20 cellular contexts compared by ENCODE assay signal in the genomic region with DNA sequence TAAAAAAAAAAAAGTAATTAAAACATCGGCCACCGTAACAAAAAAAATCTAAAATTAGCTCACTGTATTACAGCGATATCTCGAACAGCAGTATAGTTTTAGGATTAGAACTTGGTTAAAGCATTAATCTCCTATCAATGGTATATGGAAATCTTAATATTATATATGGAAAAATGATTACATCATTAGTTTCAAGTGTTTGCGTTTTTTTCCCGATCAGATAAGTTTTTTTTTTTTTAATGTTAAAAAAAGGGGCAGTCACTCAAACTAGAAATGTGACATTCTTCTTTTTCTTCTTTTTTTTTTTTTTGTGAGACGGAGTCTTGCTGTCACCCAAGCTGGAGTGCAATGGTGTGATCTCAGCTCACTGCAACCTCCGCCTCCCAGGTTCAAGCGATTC. TPM values are rescaled to one million over a fixed set of nuclear protein-coding genes. Genes with fewer than 3 reads are reported as not detected.
A peak's percentile ranks its signal among the peaks of the same experiment; 100 is the strongest.
DNase-seq lines count a peak whose midpoint lies in the region; ATAC-seq and TF ChIP-seq lines count a peak whose summit lies in the region.
"Had no signal": no experiment of that assay in that cellular context is flagged by ENCODE, and none has a peak within 500 bp of the region (broad histone marks: within the 10 kb centered on the region; RNA-seq: fewer than 3 reads in every experiment).

No MANE protein-coding gene starts in this region.

- intact Hi-C loops in psoas muscle (cut with DNase I): no loop called here

- peaks cover 45 to 84% (median 74%) of the 10 kb centered on the region in 10 experiments for H3K4me1 ChIP-seq in BLaER1 treated with 17β-estradiol and CSF1 and Interleukin-3, amounts not matched to agents 10 nM and 100 nM
- peaks cover 48% of the 10 kb centered on the region for H3K4me1 ChIP-seq in psoas muscle

- H3K27me3 ChIP-seq in BLaER1 treated with 17β-estradiol and CSF1 and Interleukin-3, amounts not matched to agents 10 nM and 100 nM: no peaks in the 10 kb centered on the region
- H3K27me3 ChIP-seq in psoas muscle (ENCODE audit: insufficient read depth in 3 of 3, low read length in 2 of 3): no peaks in the 10 kb centered on the region

- H3K36me3 Mint-ChIP-seq in T-helper 17 cell (ENCODE audit: low read depth): peaks cover 2% of the 10 kb centered on the region

- peaks cover 45 to 74% (median 61%) of the 10 kb centered on the region in 11 experiments for H3K36me3 ChIP-seq in BLaER1 treated with 17β-estradiol and CSF1 and Interleukin-3, amounts not matched to agents 10 nM and 100 nM
- peaks cover 0 to 56% of the 10 kb centered on the region in 2 donors for H3K36me3 ChIP-seq in psoas muscle (ENCODE audit: insufficient read depth in 1 of 2, low read depth in 1 of 2)

- H3K4me1 Mint-ChIP-seq in T-helper 17 cell: peaks cover 35% of the 10 kb centered on the region

- TF ChIP-seq CTCF in 22Rv1 (IDR thresholded peaks at IDR 0.05) (no peak), psoas muscle (IDR thresholded peaks at IDR 0.05) (no peak)

- ATAC-seq in T-helper 17 cell: no peak
- ATAC-seq in psoas muscle: no peak
- ATAC-seq in GM18858 (IDR thresholded peaks at IDR 0.05; ENCODE audit: unreplicated experiment): no peak
- no peak for ATAC-seq in HG02970 (IDR thresholded peaks at IDR 0.05; ENCODE audit: low FRiP score, unreplicated experiment)
- ATAC-seq: CD8-positive, alpha-beta T cell; HCT116 had no signal

- H4K20me1 ChIP-seq in BLaER1 treated with 17β-estradiol and CSF1 and Interleukin-3, amounts not matched to agents 10 nM and 100 nM: peaks cover 0 to 59% (median 12%) of the 10 kb centered on the region in 11 experiments; a peak in 12 of 22 replicates

- H3K4me3 Mint-ChIP-seq in T-helper 17 cell: no peak overlapping the region
- H3K4me3 Mint-ChIP-seq: CD8-positive, alpha-beta T cell had no signal

- H3K9me3 ChIP-seq in BLaER1 treated with 17β-estradiol and CSF1 and Interleukin-3, amounts not matched to agents 10 nM and 100 nM (replicated peaks in 1 of 11): no peaks in the 10 kb centered on the region
- H3K9me3 ChIP-seq in T-helper 17 cell (ENCODE audit: control insufficient read depth, low read length, poor library complexity, severe bottlenecking) (no peaks in the 10 kb centered on the region), psoas muscle (no peaks in the 10 kb centered on the region)

- no peaks in the 10 kb centered on the region for H3K27me3 Mint-ChIP-seq in T-helper 17 cell

- 0 out of 2 replicates have a peak overlapping the region, but pooled peaks have one; percentile 3 for H3K27ac ChIP-seq in 22Rv1
- H3K27ac ChIP-seq in BLaER1 treated with 17β-estradiol and CSF1 and Interleukin-3, amounts not matched to agents 10 nM and 100 nM: peak overlapping the region in 4 of 11 experiments; percentile 85 to 90 (median 88); a peak in 5 of 22 replicates
- H3K27ac ChIP-seq in psoas muscle: peak overlapping the region; percentile 17

- H3K27ac Mint-ChIP-seq in T-helper 17 cell: peak overlapping the region; percentile 49
- H3K27ac Mint-ChIP-seq: CD8-positive, alpha-beta T cell had no signal

- DNase-seq in T-helper 17 cell: no peak
- no peak for DNase-seq in psoas muscle
- no peak for DNase-seq in Ammon's horn (ENCODE audit: low spot score)
- DNase-seq: ACHN; CD8-positive, alpha-beta T cell; COR-L47; DMS 273 treated with DMSO at 0.1 percent for 48 hours; DMS53; DND-41; EL; GOT3; H7; KG1 had no signal

- 89 to 94% (median 94%) methylated on average over 9 of the region's 9 CpGs for WGBS in psoas muscle, 3 donors

- no peak overlapping the region for H3K9ac ChIP-seq in BLaER1 treated with 17β-estradiol and CSF1 and Interleukin-3, amounts not matched to agents 10 nM and 100 nM

- peak overlapping the region in 6 of 11 experiments; percentile 14 to 92 (median 82); a peak in 7 of 22 replicates for H3K4me2 ChIP-seq in BLaER1 treated with 17β-estradiol and CSF1 and Interleukin-3, amounts not matched to agents 10 nM and 100 nM

- H3K4me3 ChIP-seq in BLaER1 treated with 17β-estradiol and CSF1 and Interleukin-3, amounts not matched to agents 10 nM and 100 nM: no peak overlapping the region
- H3K4me3 ChIP-seq in psoas muscle: no peak overlapping the region

RNA-seq across cellular contexts. Expression of gene IDI1, which starts 7.4 kb away (rescaled TPM):
- total RNA-seq in T-helper 17 cell: 100 to 1,000 TPM; 116 to 134 TPM
- 10 to 100 TPM; 49.3 to 61.3 (median 55.3) TPM for total RNA-seq in psoas muscle
- polyA plus RNA-seq in psoas muscle: 100 to 1,000 TPM in 2 of 3 donors, 10 to 100 TPM in 1; 42.8 to 137 (median 111) TPM

RNA-seq across cellular contexts. Expression of gene WDR37, which starts 14.7 kb away (rescaled TPM):
- total RNA-seq in T-helper 17 cell (10 to 100 TPM; 23.6 to 29.7 TPM), psoas muscle (10 to 100 TPM; 17.2 to 28.3 (median 21.4) TPM)
- polyA plus RNA-seq in psoas muscle: 10 to 100 TPM in 1 of 3 donors, 1 to 10 TPM in 2; 6.8 to 14.1 (median 9.7) TPM

RNA-seq across cellular contexts. Expression of gene IDI2, which starts 15.9 kb away (rescaled TPM):
- total RNA-seq in T-helper 17 cell (not detected), psoas muscle (100 to 1,000 TPM; 107 to 182 (median 144) TPM)
- 100 to 1,000 TPM in 2 of 3 donors, 10 to 100 TPM in 1; 16.6 to 180 (median 133) TPM for polyA plus RNA-seq in psoas muscle
- total RNA-seq: CD8-positive, alpha-beta T cell; G401; H7 had no signal
- polyA plus RNA-seq: BJ had no signal

RNA-seq across cellular contexts. Expression of gene GTPBP4, which starts 53.3 kb away (rescaled TPM):
- total RNA-seq in T-helper 17 cell (10 to 100 TPM; 44.4 to 52.7 TPM), psoas muscle (10 to 100 TPM; 36.3 to 77.4 (median 68.5) TPM)
- polyA plus RNA-seq in psoas muscle: 100 to 1,000 TPM in 1 of 3 donors, 10 to 100 TPM in 2; 44.2 to 134 (median 70.2) TPM

Comparison
In these comparisons a context has a peak if more than half of its experiments do, and no peak if none do; other contexts are left out.
1. RNA of gene IDI2, which starts 15.9 kb away (total RNA-seq): 107 to 182 TPM in psoas muscle; not detected in T-helper 17 cell; every median in the first group is over 100 times any median in the second.